8 cellular contexts compared by ENCODE assay signal in genomic region chr10:72274730-72275350, GRCh38. TPM values are rescaled to one million over a fixed set of nuclear protein-coding genes. Genes with fewer than 3 reads are reported as not detected.
DNase-seq lines count a peak whose midpoint lies in the region; ATAC-seq, FAIRE-seq and TF ChIP-seq lines count a peak whose summit lies in the region.

No MANE protein-coding gene starts in this region.

- peaks cover 66% of the 10 kb centered on the region for H3K4me1 Mint-ChIP-seq in activated CD8-positive, alpha-beta T cell treated with anti-CD3 and anti-CD28 coated beads, Interleukin-2, amount 10 ng/mL, durations not matched to agents 7 days and 5 days (ENCODE audit: low read depth)
- H3K4me1 Mint-ChIP-seq in stimulated activated naive CD8-positive, alpha-beta T cell treated with anti-CD3 and anti-CD28 coated beads, Interleukin-15, Interleukin-2, amounts not matched to agents 100 ng/mL and 50 ng/mL, for 24 hours (ENCODE audit: low read depth): peaks cover 59% of the 10 kb centered on the region

- H3K18ac ChIP-seq in H1 (ENCODE audit: extremely low read depth, low read length): peak overlapping the region; percentile 42

- H3K27me3 Mint-ChIP-seq in activated CD8-positive, alpha-beta T cell treated with anti-CD3 and anti-CD28 coated beads, Interleukin-2, amount 10 ng/mL, durations not matched to agents 7 days and 5 days (ENCODE audit: low read depth): no peaks in the 10 kb centered on the region
- no peaks in the 10 kb centered on the region for H3K27me3 Mint-ChIP-seq in stimulated activated naive CD8-positive, alpha-beta T cell treated with anti-CD3 and anti-CD28 coated beads, Interleukin-15, Interleukin-2, amounts not matched to agents 100 ng/mL and 50 ng/mL, for 24 hours

- no peak overlapping the region for H2BK12ac ChIP-seq in H1 (ENCODE audit: low read depth, low read length)

- peak overlapping the region; percentile 52 for H3K56ac ChIP-seq in H1 (replicated peaks; ENCODE audit: insufficient read length, low read depth, low read length)

- H3K14ac ChIP-seq in H1 (ENCODE audit: insufficient read length): no peak overlapping the region

- peaks cover 20% of the 10 kb centered on the region for H3K23me2 ChIP-seq in H1 (ENCODE audit: low read depth, low read length)

- no peak overlapping the region for H3K23ac ChIP-seq in H1 (ENCODE audit: insufficient read length)

- H2BK15ac ChIP-seq in H1 (ENCODE audit: low read length): no peak overlapping the region

- peak overlapping the region; percentile 8 to 89 (median 78); a peak in 6 of 7 replicates for H3K9ac ChIP-seq in H1 (replicated peaks in 1 of 4; ENCODE audit: extremely low read depth in 1 of 4, low read depth in 3 of 4, low read length in 3 of 4)

- peak overlapping the region; percentile 23 for H3K4ac ChIP-seq in H1 (replicated peaks; ENCODE audit: insufficient read length, low read depth, low read length)

- H3K4me3 ChIP-seq in GM12865 (ENCODE audit: low read depth, low read length) (peak overlapping the region; percentile 93), H1 (ENCODE audit: extremely low read depth in 1 of 4, insufficient read depth in 2 of 4, low read depth in 3 of 4, low read length in 4 of 4) (peak overlapping the region; percentile 88 to 94 (median 93)), mesodermal cell (ENCODE audit: extremely low read depth, insufficient read depth, low read length, poor library complexity, severe bottlenecking) (peak overlapping the region; percentile 84)

- peaks cover 37% of the 10 kb centered on the region for H3K36me3 Mint-ChIP-seq in activated CD8-positive, alpha-beta T cell treated with anti-CD3 and anti-CD28 coated beads, Interleukin-2, amount 10 ng/mL, durations not matched to agents 7 days and 5 days (ENCODE audit: low read depth)
- H3K36me3 Mint-ChIP-seq in stimulated activated naive CD8-positive, alpha-beta T cell treated with anti-CD3 and anti-CD28 coated beads, Interleukin-15, Interleukin-2, amounts not matched to agents 100 ng/mL and 50 ng/mL, for 24 hours (ENCODE audit: low read depth): peaks cover 34% of the 10 kb centered on the region

- TF ChIP-seq EP300 in H1 (IDR thresholded peaks at IDR 0.05; ENCODE audit: borderline replicate concordance in 1 of 2, low read depth in 2 of 2, low read length in 2 of 2): no peak

- H3K79me2 ChIP-seq in H1 (ENCODE audit: control insufficient read depth in 1 of 2, insufficient read depth in 2 of 2, low read length in 2 of 2): peaks cover 0 to 19% of the 10 kb centered on the region in 2 experiments; a peak in 3 of 4 replicates

- no peak overlapping the region for H4K91ac ChIP-seq in H1 (replicated peaks; ENCODE audit: insufficient read length, low read length)

- no peaks in the 10 kb centered on the region for H3K9me3 Mint-ChIP-seq in activated CD8-positive, alpha-beta T cell treated with anti-CD3 and anti-CD28 coated beads, Interleukin-2, amount 10 ng/mL, durations not matched to agents 7 days and 5 days (ENCODE audit: insufficient read depth)
- no peaks in the 10 kb centered on the region for H3K9me3 Mint-ChIP-seq in stimulated activated naive CD8-positive, alpha-beta T cell treated with anti-CD3 and anti-CD28 coated beads, Interleukin-15, Interleukin-2, amounts not matched to agents 100 ng/mL and 50 ng/mL, for 24 hours

- ATAC-seq in activated CD8-positive, alpha-beta T cell treated with anti-CD3 and anti-CD28 coated beads, Interleukin-2, amount 10 ng/mL, durations not matched to agents 7 days and 5 days: peak; percentile 16
- ATAC-seq in HG03108 (IDR thresholded peaks at IDR 0.05; ENCODE audit: unreplicated experiment): no peak
- no peak for ATAC-seq in HG03378 (IDR thresholded peaks at IDR 0.05; ENCODE audit: unreplicated experiment)

- peak overlapping the region; percentile 99 for H2BK5ac ChIP-seq in H1 (ENCODE audit: low read depth, low read length)

- H3K9me3 ChIP-seq in H1 (ENCODE audit: insufficient read depth in 2 of 2, low read depth in 1 of 2, low read length in 1 of 2) (no peaks in the 10 kb centered on the region), mesodermal cell (ENCODE audit: control insufficient read depth, low read length) (no peaks in the 10 kb centered on the region)

- H3K4me1 ChIP-seq in H1 (replicated peaks in 1 of 4; ENCODE audit: control insufficient read depth in 3 of 4, insufficient read depth in 4 of 4, low read length in 3 of 4) (peaks cover 0 to 19% (median 15%) of the 10 kb centered on the region in 4 experiments; a peak in 6 of 7 replicates), mesodermal cell (ENCODE audit: control insufficient read depth, insufficient read depth, low read length, poor library complexity, severe bottlenecking) (peaks cover 15% of the 10 kb centered on the region)

- TF ChIP-seq CTCF in GM12865 (IDR thresholded peaks at IDR 0.05; ENCODE audit: insufficient read depth, low read depth, low read length, missing control alignments): peak; percentile 83
- peak; percentile 84 to 92 (median 90) for TF ChIP-seq CTCF in H1 (IDR thresholded peaks at IDR 0.05; ENCODE audit: control extremely low read depth in 1 of 3, insufficient read depth in 1 of 3, low read depth in 1 of 3, low read length in 3 of 3)

- H2AK5ac ChIP-seq in H1 (ENCODE audit: low read depth, low read length): no peak overlapping the region

- H3K27ac ChIP-seq in H1 (ENCODE audit: low read depth, low read length) (no peak overlapping the region), mesodermal cell (ENCODE audit: low read depth, low read length, severe bottlenecking) (peak overlapping the region; percentile 83)

- TF ChIP-seq POLR2A in H1 (IDR thresholded peaks at IDR 0.05; ENCODE audit: control extremely low read depth in 1 of 2, low read depth in 2 of 2, low read length in 2 of 2): no peak

- H4K5ac ChIP-seq in H1 (ENCODE audit: insufficient read length, low read depth, low read length): peak overlapping the region; percentile 46

- peak; percentile 70 to 81 for TF ChIP-seq RAD21 in H1 (IDR thresholded peaks at IDR 0.05 in 1 of 2, conservative IDR thresholded peaks at IDR 0.05 in 1 of 2; ENCODE audit: low read depth in 2 of 2, low read length in 2 of 2)

- CTCF ChIA-PET in activated CD8-positive, alpha-beta T cell treated with anti-CD3 and anti-CD28 coated beads, Interleukin-2, amount 10 ng/mL, durations not matched to agents 7 days and 5 days (lab: Charles Lee): interaction anchor here (0.7 to 10.5 kb wide), 39 partner anchors 9 to 375 kb away, joined by 3 to 122 read pairs (median 6); partner anchors contain the start of genes ANAPC16 and ASCC1
- CTCF ChIA-PET in H1 (lab: Charles Lee; ENCODE audit: partially characterized antibody): interaction anchor here (0.6 to 6.0 kb wide), 49 partner anchors 9 to 396 kb away, joined by 3 to 91 read pairs (median 4); partner anchors contain the start of genes ANAPC16 and ASCC1

- H3K27ac Mint-ChIP-seq in activated CD8-positive, alpha-beta T cell treated with anti-CD3 and anti-CD28 coated beads, Interleukin-2, amount 10 ng/mL, durations not matched to agents 7 days and 5 days: peak overlapping the region; percentile 91
- H3K27ac Mint-ChIP-seq in stimulated activated naive CD8-positive, alpha-beta T cell treated with anti-CD3 and anti-CD28 coated beads, Interleukin-15, Interleukin-2, amounts not matched to agents 100 ng/mL and 50 ng/mL, for 24 hours: peak overlapping the region; percentile 94

- WGBS in H1 (ENCODE audit: extremely low coverage in 1 of 2, insufficient coverage in 1 of 2, insufficient read length in 1 of 2, insufficient replicate concordance in 2 of 2, low coverage in 1 of 2, low lambda C conversion rate in 2 of 2, missing lambda C conversion rate in 1 of 2), 2 experiments: 44% methylated on average over 26 of the region's 26 CpGs; no CpG with 5 or more reads in 1 of the 2 experiments
- WGBS in mesodermal cell (ENCODE audit: insufficient coverage in 2 of 2), 2 experiments: 46 to 62% methylated on average over 24 to 26 of the region's 26 CpGs

- POLR2A ChIA-PET in activated CD8-positive, alpha-beta T cell treated with anti-CD3 and anti-CD28 coated beads, Interleukin-2, amount 10 ng/mL, durations not matched to agents 7 days and 5 days (lab: Charles Lee): interaction anchor here (0.8 to 7.4 kb wide), 20 partner anchors 9 to 63 kb away, joined by 3 to 88 read pairs (median 10); partner anchors contain the start of genes ANAPC16 and ASCC1
- POLR2A ChIA-PET in H1 (lab: Charles Lee; ENCODE audit: partially characterized antibody): interaction anchor here (0.5 to 16.4 kb wide), 28 partner anchors 13 to 822 kb away, joined by 3 to 895 read pairs (median 6); partner anchors contain the start of genes ANAPC16, ASCC1, P4HA1 and SPOCK2

- peaks cover 15 to 23% of the 10 kb centered on the region in 2 experiments for H4K20me1 ChIP-seq in H1 (replicated peaks in 1 of 2; ENCODE audit: control insufficient read depth in 1 of 2, insufficient read depth in 2 of 2, low read length in 2 of 2)

- H3K4me3 Mint-ChIP-seq in activated CD8-positive, alpha-beta T cell treated with anti-CD3 and anti-CD28 coated beads, Interleukin-2, amount 10 ng/mL, durations not matched to agents 7 days and 5 days: peak overlapping the region; percentile 90
- H3K4me3 Mint-ChIP-seq in stimulated activated naive CD8-positive, alpha-beta T cell treated with anti-CD3 and anti-CD28 coated beads, Interleukin-15, Interleukin-2, amounts not matched to agents 100 ng/mL and 50 ng/mL, for 24 hours: peak overlapping the region; percentile 92

- peak overlapping the region; percentile 96 to 98 for H3K4me2 ChIP-seq in H1 (ENCODE audit: insufficient read depth in 1 of 2, low read depth in 2 of 2, low read length in 2 of 2)

- peaks cover 3 to 20% (median 10%) of the 10 kb centered on the region in 4 experiments; a peak in 7 of 8 replicates for H3K36me3 ChIP-seq in H1 (ENCODE audit: control insufficient read depth in 2 of 4, insufficient read depth in 4 of 4, low read length in 3 of 4)
- peaks cover 18% of the 10 kb centered on the region for H3K36me3 ChIP-seq in mesodermal cell (ENCODE audit: control insufficient read depth, insufficient read depth, low read length)

- H2AFZ ChIP-seq in H1 (ENCODE audit: low read length): no peak overlapping the region

- no peak for FAIRE-seq in H1 (lab: Jason Lieb, UNC)

- H2BK120ac ChIP-seq in H1 (replicated peaks; ENCODE audit: low read depth, low read length): no peak overlapping the region

- H3K27me3 ChIP-seq in H1 (replicated peaks in 1 of 4; ENCODE audit: control insufficient read depth in 3 of 4, extremely low read depth in 1 of 4, insufficient read depth in 3 of 4, low read length in 3 of 4): no peaks in the 10 kb centered on the region

- H3K79me1 ChIP-seq in H1 (ENCODE audit: low read depth, low read length): no peaks in the 10 kb centered on the region

- DNase-seq in GM12865 (ENCODE audit: low read depth): peak; percentile 83
- DNase-seq in NCI-H1105 (lab: John Stamatoyannopoulos, UW): peak; percentile 18
- DNase-seq in activated CD8-positive, alpha-beta T cell treated with anti-CD3 and anti-CD28 coated beads, Interleukin-2, amount 10 ng/mL, durations not matched to agents 7 days and 5 days: peak; percentile 83
- peak in 1 of 2 experiments; percentile 89 for DNase-seq in H1 (ENCODE audit: low read depth in 1 of 2, low spot score in 2 of 2)

- H2BK20ac ChIP-seq in H1 (ENCODE audit: low read length): no peak overlapping the region

- peak overlapping the region; percentile 89; the same call in 1 of the 2 replicates for H4K8ac ChIP-seq in H1 (ENCODE audit: extremely low read depth, insufficient read depth, low read length)

RNA-seq across cellular contexts. Expression of gene DDIT4, which starts 1.1 kb away (rescaled TPM):
- total RNA-seq in activated CD8-positive, alpha-beta T cell treated with anti-CD3 and anti-CD28 coated beads, Interleukin-2, amount 10 ng/mL, durations not matched to agents 7 days and 5 days: 100 to 1,000 TPM; 382 to 384 TPM
- total RNA-seq in H1 (2021; fragmentation: NEBNext Ultra II Directional; extraction: Animal tissue kit (Norgen Biotek cat#: 25700)): 42.1 and 47.4 TPM in 2 replicates
- 108 and 187 TPM in 2 replicates for polyA plus RNA-seq in H1 (2011; rRNA removed)
- 146 TPM for polyA plus RNA-seq in H1 (2011; cell fraction: cytosol; rRNA removed)
- 143 TPM for polyA plus RNA-seq in H1 (2011; cell fraction: nucleus; rRNA removed)
- polyA plus RNA-seq in H1 (2012, experiment 1 of 2): 55.0 to 142 TPM (median 113 TPM) in 4 replicates
- polyA plus RNA-seq in H1 (2012, experiment 2 of 2): 62.5 TPM
- 18.5 TPM for polyA plus RNA-seq in H1 (2013, experiment 1 of 2)
- 19.9 TPM for polyA plus RNA-seq in H1 (2013, experiment 2 of 2)
- polyA minus RNA-seq in H1 (2011; rRNA and poly(A)+ RNA removed): 63.3 and 82.3 TPM in 2 replicates
- 113 TPM for polyA minus RNA-seq in H1 (2011; cell fraction: cytosol; rRNA and poly(A)+ RNA removed)
- 186 TPM for polyA minus RNA-seq in H1 (2011; cell fraction: nucleus; rRNA and poly(A)+ RNA removed)
- 56.3 TPM for polyA plus RNA-seq in mesodermal cell (2013, experiment 1 of 2)
- polyA plus RNA-seq in mesodermal cell (2013, experiment 2 of 2): 59.6 TPM

RNA-seq across cellular contexts. Expression of gene ASCC1, which starts 58.8 kb away (rescaled TPM):
- total RNA-seq in activated CD8-positive, alpha-beta T cell treated with anti-CD3 and anti-CD28 coated beads, Interleukin-2, amount 10 ng/mL, durations not matched to agents 7 days and 5 days: 10 to 100 TPM; 34.8 to 40.3 TPM
- total RNA-seq in H1 (2021; fragmentation: NEBNext Ultra II Directional; extraction: Animal tissue kit (Norgen Biotek cat#: 25700)): 30.2 and 35.8 TPM in 2 replicates
- polyA plus RNA-seq in H1 (2011; rRNA removed): 13.7 and 25.6 TPM in 2 replicates
- 21.2 TPM for polyA plus RNA-seq in H1 (2011; cell fraction: cytosol; rRNA removed)
- polyA plus RNA-seq in H1 (2011; cell fraction: nucleus; rRNA removed): 8.3 TPM
- polyA plus RNA-seq in H1 (2012, experiment 1 of 2): 27.9 to 42.2 TPM (median 30.6 TPM) in 4 replicates
- polyA plus RNA-seq in H1 (2012, experiment 2 of 2): 4.2 TPM
- 31.2 TPM for polyA plus RNA-seq in H1 (2013, experiment 1 of 2)
- 32.0 TPM for polyA plus RNA-seq in H1 (2013, experiment 2 of 2)
- polyA minus RNA-seq in H1 (2011; rRNA and poly(A)+ RNA removed): 28.0 and 35.9 TPM in 2 replicates
- 22.5 TPM for polyA minus RNA-seq in H1 (2011; cell fraction: cytosol; rRNA and poly(A)+ RNA removed)
- polyA minus RNA-seq in H1 (2011; cell fraction: nucleus; rRNA and poly(A)+ RNA removed): 27.0 TPM
- 34.4 TPM for polyA plus RNA-seq in mesodermal cell (2013, experiment 1 of 2)
- polyA plus RNA-seq in mesodermal cell (2013, experiment 2 of 2): 39.1 TPM

RNA-seq across cellular contexts. Expression of gene ANAPC16, which starts 59.0 kb away (rescaled TPM):
- total RNA-seq in activated CD8-positive, alpha-beta T cell treated with anti-CD3 and anti-CD28 coated beads, Interleukin-2, amount 10 ng/mL, durations not matched to agents 7 days and 5 days: 10 to 100 TPM; 72.9 TPM
- 56.2 and 57.4 TPM in 2 replicates for total RNA-seq in H1 (2021; fragmentation: NEBNext Ultra II Directional; extraction: Animal tissue kit (Norgen Biotek cat#: 25700))
- polyA plus RNA-seq in H1 (2011; rRNA removed): 33.6 and 53.1 TPM in 2 replicates
- 68.5 TPM for polyA plus RNA-seq in H1 (2011; cell fraction: cytosol; rRNA removed)
- 24.3 TPM for polyA plus RNA-seq in H1 (2011; cell fraction: nucleus; rRNA removed)
- polyA plus RNA-seq in H1 (2012, experiment 1 of 2): 51.6 to 58.4 TPM (median 55.8 TPM) in 4 replicates
- 12.7 TPM for polyA plus RNA-seq in H1 (2012, experiment 2 of 2)
- 43.7 TPM for polyA plus RNA-seq in H1 (2013, experiment 1 of 2)
- 47.2 TPM for polyA plus RNA-seq in H1 (2013, experiment 2 of 2)
- polyA minus RNA-seq in H1 (2011; rRNA and poly(A)+ RNA removed): 18.3 and 23.7 TPM in 2 replicates
- 13.5 TPM for polyA minus RNA-seq in H1 (2011; cell fraction: cytosol; rRNA and poly(A)+ RNA removed)
- polyA minus RNA-seq in H1 (2011; cell fraction: nucleus; rRNA and poly(A)+ RNA removed): 11.6 TPM
- polyA plus RNA-seq in mesodermal cell (2013, experiment 1 of 2): 64.0 TPM
- polyA plus RNA-seq in mesodermal cell (2013, experiment 2 of 2): 65.5 TPM
